In genomic region chr2:19363474-19363778, GRCh38 we compare ENCODE assay signal across 8 cellular contexts. TPM values are rescaled to one million over a fixed set of nuclear protein-coding genes. Genes with fewer than 3 reads are reported as not detected.
DNase-seq lines count a peak whose midpoint lies in the region; ATAC-seq, FAIRE-seq and TF ChIP-seq lines count a peak whose summit lies in the region.

No MANE protein-coding gene starts in this region.

- FAIRE-seq in frontal cortex (lab: Jason Lieb, UNC), result no peak

- TF ChIP-seq POLR2A in prostate gland (IDR thresholded peaks at IDR 0.05), result no peak

- peak overlapping the region; percentile 61 for H3K4me3 ChIP-seq in CD8-positive, alpha-beta memory T cell (ENCODE audit: low read length)
- H3K4me3 ChIP-seq in RWPE2 (ENCODE audit: severe bottlenecking), result peak overlapping the region; percentile 42
- H3K4me3 ChIP-seq in fibroblast of mammary gland (ENCODE audit: control insufficient read depth, low read depth, low read length), result peak overlapping the region; percentile 82
- peak overlapping the region; percentile 41 to 44 for H3K4me3 ChIP-seq in prostate gland

- peaks cover 22% of the 10 kb centered on the region for H3K4me1 ChIP-seq in CD8-positive, alpha-beta memory T cell (ENCODE audit: insufficient read depth, low read length)
- H3K4me1 ChIP-seq in RWPE2 (ENCODE audit: insufficient read depth, poor library complexity, severe bottlenecking), result no peaks in the 10 kb centered on the region
- H3K4me1 ChIP-seq in prostate gland (replicated peaks), result no peaks in the 10 kb centered on the region

- DNase-seq in CD8-positive, alpha-beta memory T cell, result no peak
- DNase-seq in RWPE2 (ENCODE audit: low spot score) (no peak), fibroblast of mammary gland (ENCODE audit: low read depth) (no peak), prostate gland (ENCODE audit: low spot score) (no peak), NCI-H2196 (lab: John Stamatoyannopoulos, UW; ENCODE audit: unreplicated experiment) (no peak), frontal cortex (ENCODE audit: low spot score in 2 of 2) (no peak), T-helper 9 cell (no peak)

- CTCF ChIA-PET in CD8-positive, alpha-beta memory T cell (lab: Charles Lee), result interaction anchor here (1.0 to 1.3 kb wide), 3 partner anchors 501 to 843 kb away, joined by 3 to 4 read pairs (median 3); no protein-coding TSS in a partner anchor

- POLR2A ChIA-PET in CD8-positive, alpha-beta memory T cell (lab: Charles Lee), result interaction anchor here (1.2 kb wide), 1 partner anchor 16 kb away, joined by 4 read pairs; no protein-coding TSS in a partner anchor

- no peak overlapping the region for H3K27ac ChIP-seq in CD8-positive, alpha-beta memory T cell (ENCODE audit: low read depth, low read length)
- H3K27ac ChIP-seq in RWPE2 (ENCODE audit: poor library complexity, severe bottlenecking), result peak overlapping the region; percentile 49
- peak overlapping the region in 1 of 2 donors; percentile 54 for H3K27ac ChIP-seq in prostate gland

- no peak for TF ChIP-seq CTCF in RWPE2 (IDR thresholded peaks at IDR 0.05; ENCODE audit: poor library complexity, severe bottlenecking)
- TF ChIP-seq CTCF in fibroblast of mammary gland (conservative IDR thresholded peaks at IDR 0.05; ENCODE audit: control insufficient read depth, insufficient read depth, low read depth, low read length), result no peak
- TF ChIP-seq CTCF in prostate gland (IDR thresholded peaks at IDR 0.05), result no peak

- peaks cover 0 to 9% (median 0%) of the 10 kb centered on the region in 3 donors for H3K36me3 Mint-ChIP-seq in CD8-positive, alpha-beta memory T cell

- peaks cover 30% of the 10 kb centered on the region in 2 donors for H3K27me3 Mint-ChIP-seq in CD8-positive, alpha-beta memory T cell

- H3K4me3 Mint-ChIP-seq in CD8-positive, alpha-beta memory T cell, result peak overlapping the region; percentile 90 to 98 (median 95)

- ATAC-seq in RWPE2 (ENCODE audit: low read depth) (no peak), HG02610 (IDR thresholded peaks at IDR 0.05; ENCODE audit: unreplicated experiment) (no peak)

- peaks cover 31% of the 10 kb centered on the region for H3K27me3 ChIP-seq in CD8-positive, alpha-beta memory T cell (ENCODE audit: insufficient read depth, low read length, poor library complexity, severe bottlenecking)
- H3K27me3 ChIP-seq in RWPE2 (ENCODE audit: insufficient read depth, poor library complexity, severe bottlenecking) (no peaks in the 10 kb centered on the region), prostate gland (replicated peaks; ENCODE audit: insufficient read depth) (no peaks in the 10 kb centered on the region)

- no peaks in the 10 kb centered on the region for H3K9me3 ChIP-seq in CD8-positive, alpha-beta memory T cell (ENCODE audit: low read length)
- H3K9me3 ChIP-seq in RWPE2 (ENCODE audit: severe bottlenecking), result no peaks in the 10 kb centered on the region
- no peaks in the 10 kb centered on the region for H3K9me3 ChIP-seq in prostate gland

- intact Hi-C loops in prostate gland (cut with DNase I), result loop anchor here (2.0 to 10.0 kb wide), 7 partner anchors 376 to 976 kb away; no protein-coding TSS in a partner anchor

- H3K36me3 ChIP-seq in CD8-positive, alpha-beta memory T cell (ENCODE audit: insufficient read depth, low read length), result no peaks in the 10 kb centered on the region
- no peaks in the 10 kb centered on the region for H3K36me3 ChIP-seq in RWPE2 (ENCODE audit: low read depth)
- no peaks in the 10 kb centered on the region for H3K36me3 ChIP-seq in prostate gland

- no peaks in the 10 kb centered on the region for H3K9me3 Mint-ChIP-seq in CD8-positive, alpha-beta memory T cell

- H3K27ac Mint-ChIP-seq in CD8-positive, alpha-beta memory T cell, result peak overlapping the region; percentile 14 to 94 (median 77)

- peaks cover 33 to 43% (median 36%) of the 10 kb centered on the region in 3 donors for H3K4me1 Mint-ChIP-seq in CD8-positive, alpha-beta memory T cell

- 7% methylated on average over 20 of the region's 20 CpGs for WGBS in prostate gland

RNA-seq across cellular contexts. Expression of gene OSR1, which starts 5.0 kb away (rescaled TPM):
- not detected for total RNA-seq in CD8-positive, alpha-beta memory T cell
- polyA plus RNA-seq in CD8-positive, alpha-beta memory T cell, result not detected
- total RNA-seq in prostate gland (10 to 100 TPM in 1 of 2 donors, 1 to 10 TPM in 1; 9.3 to 47.9 TPM), frontal cortex (3.7 TPM)
